8 cellular contexts compared by ENCODE assay signal in genomic region chr20:64101731-64102621, GRCh38. TPM values are rescaled to one million over a fixed set of nuclear protein-coding genes. Genes with fewer than 3 reads are reported as not detected.
A peak's percentile ranks its signal among the peaks of the same experiment; 100 is the strongest.
DNase-seq lines count a peak whose midpoint lies in the region; ATAC-seq and TF ChIP-seq lines count a peak whose summit lies in the region.

No MANE protein-coding gene starts in this region.

- H3K36me3 ChIP-seq in H7 (replicated peaks; ENCODE audit: control insufficient read depth, insufficient read depth, low read length) (no peaks in the 10 kb centered on the region), SK-N-MC (ENCODE audit: insufficient read depth, low read length) (no peaks in the 10 kb centered on the region)

- no peak for ATAC-seq in HG03457 (IDR thresholded peaks at IDR 0.05; ENCODE audit: unreplicated experiment)

- H3K27me3 Mint-ChIP-seq in activated naive CD8-positive, alpha-beta T cell treated with anti-CD3 and anti-CD28 coated beads for 36 hours: peaks cover 23% of the 10 kb centered on the region

- H3K9me3 Mint-ChIP-seq in activated naive CD8-positive, alpha-beta T cell treated with anti-CD3 and anti-CD28 coated beads for 36 hours: no peaks in the 10 kb centered on the region

- H3K4me3 ChIP-seq in AG09309 (ENCODE audit: control insufficient read depth, low read depth, low read length) (no peak overlapping the region), H7 (ENCODE audit: insufficient read depth, low read depth, low read length) (peak overlapping the region; percentile 56), SK-N-MC (peak overlapping the region; percentile 65), iPS-11a (ENCODE audit: low read depth, low read length) (peak overlapping the region; percentile 27)

- peak; percentile 41 for TF ChIP-seq CTCF in AG09309 (IDR thresholded peaks at IDR 0.05; ENCODE audit: control insufficient read depth, insufficient read depth, low read depth, low read length, missing control alignments)

- no peaks in the 10 kb centered on the region for H3K36me3 Mint-ChIP-seq in activated naive CD8-positive, alpha-beta T cell treated with anti-CD3 and anti-CD28 coated beads for 36 hours

- DNase-seq in AG09309 (ENCODE audit: low read depth) (no peak), H7 (peak; percentile 99), SK-N-MC (ENCODE audit: low read depth, low spot score) (no peak), ureter (ENCODE audit: low spot score) (no peak)
- peak; percentile 78 for DNase-seq in activated naive CD8-positive, alpha-beta T cell treated with anti-CD3 and anti-CD28 coated beads for 36 hours
- peak; percentile 77 for DNase-seq in stimulated activated CD4-positive, alpha-beta T cell treated with anti-CD3 and anti-CD28 coated beads, Interleukin-4, amount 100 ng/mL, for 1 hour

- no peaks in the 10 kb centered on the region for H3K9me3 ChIP-seq in SK-N-MC (ENCODE audit: low read depth, low read length)

- H3K4me1 Mint-ChIP-seq in activated naive CD8-positive, alpha-beta T cell treated with anti-CD3 and anti-CD28 coated beads for 36 hours: peaks cover 15% of the 10 kb centered on the region

- no peak overlapping the region for H3K9ac ChIP-seq in SK-N-MC (ENCODE audit: insufficient read length)

- H3K27me3 ChIP-seq in H7 (ENCODE audit: control insufficient read depth, insufficient read depth, low read length): peaks cover 19% of the 10 kb centered on the region

- H3K27ac Mint-ChIP-seq in activated naive CD8-positive, alpha-beta T cell treated with anti-CD3 and anti-CD28 coated beads for 36 hours: no peak overlapping the region

- no peak overlapping the region for H3K27ac ChIP-seq in SK-N-MC

- H3K4me3 Mint-ChIP-seq in activated naive CD8-positive, alpha-beta T cell treated with anti-CD3 and anti-CD28 coated beads for 36 hours: peak overlapping the region; percentile 18

RNA-seq across cellular contexts. Expression of gene NPBWR2, which starts 5.4 kb away (rescaled TPM):
- not detected in 2 replicates for total RNA-seq in H7 (2014; rRNA removed; shearing (Covaris generic))
- not detected for total RNA-seq in activated naive CD8-positive, alpha-beta T cell treated with anti-CD3 and anti-CD28 coated beads for 36 hours
- not detected for total RNA-seq in ureter

RNA-seq across cellular contexts. Expression of gene LKAAEAR1, which starts 17.8 kb away (rescaled TPM):
- 0.45 TPM in 1 of 2 replicates, not detected in the other for total RNA-seq in H7 (2014; rRNA removed; shearing (Covaris generic))
- under 1 TPM; 0.47 to 0.50 TPM for total RNA-seq in activated naive CD8-positive, alpha-beta T cell treated with anti-CD3 and anti-CD28 coated beads for 36 hours
- total RNA-seq in ureter: not detected

RNA-seq across cellular contexts. Expression of gene OPRL1, which starts 22.1 kb away (rescaled TPM):
- 2.4 and 4.4 TPM in 2 replicates for total RNA-seq in H7 (2014; rRNA removed; shearing (Covaris generic))
- total RNA-seq in activated naive CD8-positive, alpha-beta T cell treated with anti-CD3 and anti-CD28 coated beads for 36 hours: under 1 TPM; 0.16 to 0.25 TPM
- total RNA-seq in ureter: 0.42 TPM

RNA-seq across cellular contexts. Expression of gene RGS19, which starts 22.7 kb away (rescaled TPM):
- 24.3 and 27.0 TPM in 2 replicates for total RNA-seq in H7 (2014; rRNA removed; shearing (Covaris generic))
- total RNA-seq in activated naive CD8-positive, alpha-beta T cell treated with anti-CD3 and anti-CD28 coated beads for 36 hours: 10 to 100 TPM; 26.4 to 31.8 TPM
- total RNA-seq in ureter: 10.3 TPM

RNA-seq across cellular contexts. Expression of gene TCEA2, which starts 39.0 kb away (rescaled TPM):
- 27.3 and 29.4 TPM in 2 replicates for total RNA-seq in H7 (2014; rRNA removed; shearing (Covaris generic))
- total RNA-seq in activated naive CD8-positive, alpha-beta T cell treated with anti-CD3 and anti-CD28 coated beads for 36 hours: 10 to 100 TPM; 37.8 to 38.6 TPM
- 43.6 TPM for total RNA-seq in ureter

Comparison
In these comparisons a context has a peak if more than half of its experiments do, and no peak if none do; other contexts are left out.
1. DNase-seq: peak in H7 (single experiment), activated naive CD8-positive, alpha-beta T cell treated with anti-CD3 and anti-CD28 coated beads for 36 hours (single experiment) and stimulated activated CD4-positive, alpha-beta T cell treated with anti-CD3 and anti-CD28 coated beads, Interleukin-4, amount 100 ng/mL, for 1 hour (single experiment); none in AG09309 (single experiment), SK-N-MC (single experiment) and ureter (single experiment).